ENCODE assay signal across 8 cellular contexts in the genomic region with DNA sequence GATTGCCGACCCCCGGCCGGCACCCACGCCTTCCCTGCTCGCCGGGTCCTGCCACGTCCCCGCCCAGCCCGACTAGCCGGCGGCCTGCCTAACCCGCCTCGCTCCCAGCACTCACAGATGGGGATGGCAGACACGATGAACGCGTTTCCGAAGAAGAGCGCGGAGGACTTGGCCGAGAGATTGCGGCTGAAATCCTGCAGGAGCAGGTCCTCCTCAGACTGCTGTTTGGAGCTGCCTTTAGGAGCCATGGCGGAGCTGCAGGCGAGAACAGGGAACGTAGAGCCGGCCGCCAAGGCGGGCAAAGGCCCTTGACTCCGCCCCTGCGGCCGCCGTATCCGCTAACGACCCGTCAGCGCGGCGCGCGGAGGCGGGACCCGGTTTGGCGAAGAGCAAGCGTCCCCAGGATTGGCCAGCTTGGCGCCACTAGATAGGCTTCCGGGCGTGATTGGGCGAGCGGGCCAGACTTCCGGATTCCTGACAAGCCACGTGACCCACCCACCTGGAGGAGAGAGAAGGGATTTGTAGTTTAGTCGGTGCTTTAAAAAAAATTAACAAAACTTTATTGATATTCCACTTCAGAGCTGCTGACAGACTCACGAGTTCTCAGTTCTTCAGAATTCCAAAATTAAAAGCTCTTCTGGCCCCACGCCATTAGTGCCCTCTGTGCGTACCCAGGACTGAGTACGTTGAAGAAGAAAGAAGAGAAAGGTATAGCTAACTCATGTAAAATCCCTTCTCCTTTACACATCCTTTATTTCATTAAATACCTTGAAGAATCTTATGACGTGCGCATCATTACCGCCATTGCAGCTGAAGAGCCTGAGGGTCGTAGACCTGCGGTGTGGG. TPM values are rescaled to one million over a fixed set of nuclear protein-coding genes. Genes with fewer than 3 reads are reported as not detected.
DNase-seq lines count a peak whose midpoint lies in the region; ATAC-seq, FAIRE-seq and TF ChIP-seq lines count a peak whose summit lies in the region.

A gene (minus strand): TSS at position 276 of the 846 bp plus-strand sequence. CDS start 28 bp downstream, at position 248.

- H3K27me3 ChIP-seq in AG04450 (ENCODE audit: control insufficient read depth, insufficient read depth, low read length) (no peaks in the 10 kb centered on the region), small intestine (ENCODE audit: control insufficient read depth in 2 of 2, insufficient read depth in 2 of 2, low read length in 2 of 2) (no peaks in the 10 kb centered on the region)

- peaks cover 0 to 6% of the 10 kb centered on the region in 2 donors for H3K4me1 ChIP-seq in small intestine (ENCODE audit: control insufficient read depth in 2 of 2, insufficient read depth in 1 of 2, low read depth in 1 of 2, low read length in 1 of 2)

- ATAC-seq in GM18909 (IDR thresholded peaks at IDR 0.05; ENCODE audit: poor library complexity, unreplicated experiment) (peak; percentile 99), HG03175 (IDR thresholded peaks at IDR 0.05; ENCODE audit: unreplicated experiment) (peak; percentile 99), WTC11 (peak; percentile 100)

- peaks cover 35% of the 10 kb centered on the region for H3K36me3 Mint-ChIP-seq in WTC11

- peak; percentile 99 for DNase-seq in AG04450 (ENCODE audit: low read depth, low spot score)
- peak; percentile 99 for DNase-seq in NCI-H226
- peak; percentile 98 for DNase-seq in WTC11 (ENCODE audit: low spot score)
- peak; percentile 100 for DNase-seq in cardiac fibroblast (ENCODE audit: low read depth in 2 of 2)
- peak; percentile 96 for DNase-seq in iPS-NIHi11 (ENCODE audit: low spot score)
- peak; percentile 99 for DNase-seq in small intestine

- FAIRE-seq in small intestine (lab: Jason Lieb, UNC), result no peak

- H3K4me3 Mint-ChIP-seq in WTC11, result peak within 1 kb of the TSS; percentile 95

- H3K36me3 ChIP-seq in small intestine (ENCODE audit: control insufficient read depth in 2 of 2, insufficient read depth in 2 of 2, low read length in 2 of 2), result peaks cover 4 to 5% of the 10 kb centered on the region in 2 donors

- POLR2A ChIA-PET in AG04450 (lab: Yijun Ruan, JAX), result interaction anchor here (0.7 to 4.5 kb wide), 13 partner anchors 9 to 605 kb away, joined by 3 to 26 read pairs (median 5); a partner anchor contains a TSS
- POLR2A ChIA-PET in WTC11 (lab: Charles Lee), result interaction anchor here (0.6 to 1.6 kb wide), 14 partner anchors 12 to 606 kb away, joined by 3 to 12 read pairs (median 4); a partner anchor contains a TSS

- H3K9me3 ChIP-seq in AG04450 (ENCODE audit: control insufficient read depth, insufficient read depth, low read length), result peaks cover 3% of the 10 kb centered on the region; the same call in 1 of the 2 replicates
- H3K9me3 ChIP-seq in small intestine (ENCODE audit: control insufficient read depth, low read depth), result no peaks in the 10 kb centered on the region

- WGBS in small intestine, 3 donors, result 2 to 4% (median 3%) methylated on average over 60 of the region's 60 CpGs

- CTCF ChIA-PET in AG04450 (lab: Charles Lee), result interaction anchor here (0.7 to 6.5 kb wide), 12 partner anchors 13 to 582 kb away, joined by 3 to 42 read pairs (median 4); no protein-coding TSS in a partner anchor
- CTCF ChIA-PET in WTC11 (lab: Charles Lee), result interaction anchor here (0.9 to 3.4 kb wide), 12 partner anchors 11 to 605 kb away, joined by 3 to 18 read pairs (median 6); a partner anchor contains a TSS

- H3K27ac Mint-ChIP-seq in WTC11, result peak within 1 kb of the TSS; percentile 95

- peak within 1 kb of the TSS; percentile 90 for H3K4me3 ChIP-seq in AG04450 (ENCODE audit: low read depth, low read length)
- peak within 1 kb of the TSS; percentile 72 to 84 for H3K4me3 ChIP-seq in cardiac fibroblast (replicated peaks in 1 of 2; ENCODE audit: low read depth in 2 of 2, low read length in 2 of 2)
- H3K4me3 ChIP-seq in small intestine (ENCODE audit: low read depth in 1 of 2, low read length in 2 of 2), result peak within 1 kb of the TSS; percentile 73 to 85

- no peaks in the 10 kb centered on the region for H3K9me3 Mint-ChIP-seq in WTC11

- no peaks in the 10 kb centered on the region for H3K27me3 Mint-ChIP-seq in WTC11 (ENCODE audit: low read depth)

- H3K27ac ChIP-seq in AG04450 (ENCODE audit: low read depth, low read length) (peak within 1 kb of the TSS; percentile 92), small intestine (ENCODE audit: low read depth in 1 of 2, low read length in 1 of 2) (peak within 1 kb of the TSS; percentile 35 to 96)

- TF ChIP-seq CTCF in AG04450 (IDR thresholded peaks at IDR 0.05; ENCODE audit: low read depth, low read length) (peak; percentile 23; the same call in 1 of the 2 replicates), WTC11 (IDR thresholded peaks at IDR 0.05) (no peak), cardiac fibroblast (IDR thresholded peaks at IDR 0.05; ENCODE audit: low read depth, low read length) (peak; percentile 27)

- H3K4me1 Mint-ChIP-seq in WTC11, result peaks cover 20% of the 10 kb centered on the region

TF ChIP-seq in WTC11, 78 proteins besides CTCF, POLR2A, EP300 and RAD21 (continues in another document):
- TF ChIP-seq, protein P1, sequence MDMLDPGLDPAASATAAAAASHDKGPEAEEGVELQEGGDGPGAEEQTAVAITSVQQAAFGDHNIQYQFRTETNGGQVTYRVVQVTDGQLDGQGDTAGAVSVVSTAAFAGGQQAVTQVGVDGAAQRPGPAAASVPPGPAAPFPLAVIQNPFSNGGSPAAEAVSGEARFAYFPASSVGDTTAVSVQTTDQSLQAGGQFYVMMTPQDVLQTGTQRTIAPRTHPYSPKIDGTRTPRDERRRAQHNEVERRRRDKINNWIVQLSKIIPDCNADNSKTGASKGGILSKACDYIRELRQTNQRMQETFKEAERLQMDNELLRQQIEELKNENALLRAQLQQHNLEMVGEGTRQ (CRISPR knock-in tag; IDR thresholded peaks at IDR 0.05), result peak; percentile 98
- TF ChIP-seq, protein P2, sequence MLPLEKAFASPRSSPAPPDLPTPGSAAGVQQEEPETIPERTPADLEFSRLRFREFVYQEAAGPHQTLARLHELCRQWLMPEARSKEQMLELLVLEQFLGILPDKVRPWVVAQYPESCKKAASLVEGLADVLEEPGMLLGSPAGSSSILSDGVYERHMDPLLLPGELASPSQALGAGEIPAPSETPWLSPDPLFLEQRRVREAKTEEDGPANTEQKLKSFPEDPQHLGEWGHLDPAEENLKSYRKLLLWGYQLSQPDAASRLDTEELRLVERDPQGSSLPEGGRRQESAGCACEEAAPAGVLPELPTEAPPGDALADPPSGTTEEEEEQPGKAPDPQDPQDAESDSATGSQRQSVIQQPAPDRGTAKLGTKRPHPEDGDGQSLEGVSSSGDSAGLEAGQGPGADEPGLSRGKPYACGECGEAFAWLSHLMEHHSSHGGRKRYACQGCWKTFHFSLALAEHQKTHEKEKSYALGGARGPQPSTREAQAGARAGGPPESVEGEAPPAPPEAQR (CRISPR knock-in tag; IDR thresholded peaks at IDR 0.05), result no peak
- TF ChIP-seq TEAD1 (CRISPR knock-in tag; IDR thresholded peaks at IDR 0.05), result peak; percentile 70
- peak; percentile 71; the same call in 1 of the 2 replicates for TF ChIP-seq FOXP1 (CRISPR knock-in tag; IDR thresholded peaks at IDR 0.05; ENCODE audit: borderline replicate concordance)
- TF ChIP-seq GABPB1 (CRISPR knock-in tag; IDR thresholded peaks at IDR 0.05), result peak; percentile 37; the same call in 1 of the 2 replicates
- TF ChIP-seq, protein P3, sequence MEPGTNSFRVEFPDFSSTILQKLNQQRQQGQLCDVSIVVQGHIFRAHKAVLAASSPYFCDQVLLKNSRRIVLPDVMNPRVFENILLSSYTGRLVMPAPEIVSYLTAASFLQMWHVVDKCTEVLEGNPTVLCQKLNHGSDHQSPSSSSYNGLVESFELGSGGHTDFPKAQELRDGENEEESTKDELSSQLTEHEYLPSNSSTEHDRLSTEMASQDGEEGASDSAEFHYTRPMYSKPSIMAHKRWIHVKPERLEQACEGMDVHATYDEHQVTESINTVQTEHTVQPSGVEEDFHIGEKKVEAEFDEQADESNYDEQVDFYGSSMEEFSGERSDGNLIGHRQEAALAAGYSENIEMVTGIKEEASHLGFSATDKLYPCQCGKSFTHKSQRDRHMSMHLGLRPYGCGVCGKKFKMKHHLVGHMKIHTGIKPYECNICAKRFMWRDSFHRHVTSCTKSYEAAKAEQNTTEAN (CRISPR knock-in tag; IDR thresholded peaks at IDR 0.05), result no peak
- TF ChIP-seq ATF1 (CRISPR knock-in tag; IDR thresholded peaks at IDR 0.05), result 0 out of 2 replicates have a peak, but pooled peaks have one; percentile 24
- TF ChIP-seq, protein P4, sequence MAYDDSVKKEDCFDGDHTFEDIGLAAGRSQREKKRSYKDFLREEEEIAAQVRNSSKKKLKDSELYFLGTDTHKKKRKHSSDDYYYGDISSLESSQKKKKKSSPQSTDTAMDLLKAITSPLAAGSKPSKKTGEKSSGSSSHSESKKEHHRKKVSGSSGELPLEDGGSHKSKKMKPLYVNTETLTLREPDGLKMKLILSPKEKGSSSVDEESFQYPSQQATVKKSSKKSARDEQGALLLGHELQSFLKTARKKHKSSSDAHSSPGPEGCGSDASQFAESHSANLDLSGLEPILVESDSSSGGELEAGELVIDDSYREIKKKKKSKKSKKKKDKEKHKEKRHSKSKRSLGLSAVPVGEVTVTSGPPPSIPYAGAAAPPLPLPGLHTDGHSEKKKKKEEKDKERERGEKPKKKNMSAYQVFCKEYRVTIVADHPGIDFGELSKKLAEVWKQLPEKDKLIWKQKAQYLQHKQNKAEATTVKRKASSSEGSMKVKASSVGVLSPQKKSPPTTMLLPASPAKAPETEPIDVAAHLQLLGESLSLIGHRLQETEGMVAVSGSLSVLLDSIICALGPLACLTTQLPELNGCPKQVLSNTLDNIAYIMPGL (CRISPR knock-in tag; IDR thresholded peaks at IDR 0.05), result peak; percentile 71; the same call in 1 of the 2 replicates
- TF ChIP-seq NR2C2 (CRISPR knock-in tag; IDR thresholded peaks at IDR 0.05), result no peak
- TF ChIP-seq, protein P5, sequence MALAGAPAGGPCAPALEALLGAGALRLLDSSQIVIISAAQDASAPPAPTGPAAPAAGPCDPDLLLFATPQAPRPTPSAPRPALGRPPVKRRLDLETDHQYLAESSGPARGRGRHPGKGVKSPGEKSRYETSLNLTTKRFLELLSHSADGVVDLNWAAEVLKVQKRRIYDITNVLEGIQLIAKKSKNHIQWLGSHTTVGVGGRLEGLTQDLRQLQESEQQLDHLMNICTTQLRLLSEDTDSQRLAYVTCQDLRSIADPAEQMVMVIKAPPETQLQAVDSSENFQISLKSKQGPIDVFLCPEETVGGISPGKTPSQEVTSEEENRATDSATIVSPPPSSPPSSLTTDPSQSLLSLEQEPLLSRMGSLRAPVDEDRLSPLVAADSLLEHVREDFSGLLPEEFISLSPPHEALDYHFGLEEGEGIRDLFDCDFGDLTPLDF (CRISPR knock-in tag; IDR thresholded peaks at IDR 0.05), result no peak
- TF ChIP-seq RELA (CRISPR knock-in tag; IDR thresholded peaks at IDR 0.05; ENCODE audit: borderline replicate concordance), result no peak
- TF ChIP-seq GRHL2 (CRISPR knock-in tag; IDR thresholded peaks at IDR 0.05; ENCODE audit: insufficient replicate concordance, severe bottlenecking), result no peak

RNA-seq across cellular contexts. Expression of the gene that starts here (rescaled TPM):
- polyA plus RNA-seq in AG04450 (2011; rRNA removed) (293 and 328 TPM in 2 replicates), small intestine (100 to 1,000 TPM in 1 of 3 donors, 10 to 100 TPM in 2; 31.3 to 140 (median 60.3) TPM)
- polyA minus RNA-seq in AG04450 (2011; rRNA and poly(A)+ RNA removed), result 381 and 413 TPM in 2 replicates
- total RNA-seq in WTC11 (2021), result 147 to 162 TPM (median 160 TPM) in 3 replicates

Comparison
In these comparisons a context has a peak if more than half of its experiments do, and no peak if none do; other contexts are left out.
1. Peak in every context shown above with its lines: DNase-seq, ATAC-seq, H3K4me3 ChIP-seq and H3K27ac ChIP-seq.